10 cellular contexts compared by ENCODE assay signal in the genomic region with DNA sequence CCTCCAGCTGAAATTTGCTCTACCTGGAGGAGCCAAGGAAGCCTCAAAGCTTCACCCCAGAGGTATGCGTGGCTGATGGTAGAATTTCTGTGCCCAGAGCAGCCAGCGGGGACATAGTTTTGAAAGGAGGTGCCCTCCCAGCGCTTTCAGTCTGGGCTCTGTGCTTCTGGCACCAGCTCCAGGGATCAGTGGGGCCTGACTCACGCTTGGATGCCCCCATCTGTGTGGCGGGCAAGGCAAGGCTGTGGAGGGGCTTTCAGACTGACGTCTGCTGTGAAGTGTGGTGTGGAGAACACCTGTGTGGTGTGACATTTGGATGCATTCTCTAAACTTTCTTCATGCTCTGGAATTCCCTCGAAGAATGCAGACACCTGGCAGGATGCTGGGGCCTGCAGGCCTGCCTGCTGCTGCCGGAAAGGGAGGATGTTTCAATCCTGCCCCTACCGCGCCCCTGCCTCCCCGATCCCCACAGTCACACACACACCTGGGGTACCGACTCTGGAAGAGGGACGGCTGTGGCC.
DNase-seq lines count a peak whose midpoint lies in the region; ATAC-seq and TF ChIP-seq lines count a peak whose summit lies in the region.
"Had no signal": no experiment of that assay in that cellular context is flagged by ENCODE, and none has a peak within 500 bp of the region (broad histone marks: within the 10 kb centered on the region; RNA-seq: fewer than 3 reads in every experiment).

No MANE protein-coding gene starts in this region.

- H3K23ac ChIP-seq in trophoblast cell (ENCODE audit: low read length): no peak overlapping the region

- no peak for TF ChIP-seq CTCF in DOHH2 (IDR thresholded peaks at IDR 0.05; ENCODE audit: low read depth, low read length, poor library complexity, severe bottlenecking)

- H3K4me1 ChIP-seq in DOHH2 (ENCODE audit: control insufficient read depth, low read length) (peaks cover 46% of the 10 kb centered on the region), trophoblast cell (ENCODE audit: control insufficient read depth in 1 of 2, insufficient read depth in 2 of 2, low read length in 2 of 2) (peaks cover 29 to 32% of the 10 kb centered on the region in 2 experiments)

- no peaks in the 10 kb centered on the region for H3K79me2 ChIP-seq in DOHH2 (ENCODE audit: control insufficient read depth, low read length)
- H3K79me2 ChIP-seq in trophoblast cell (ENCODE audit: control insufficient read depth, insufficient read depth, low read length, poor library complexity): no peaks in the 10 kb centered on the region

- H4K91ac ChIP-seq in trophoblast cell (ENCODE audit: low read depth, low read length): peak overlapping the region; percentile 76

- peaks cover 11% of the 10 kb centered on the region; the same call in 1 of the 2 replicates for H3F3A ChIP-seq in DOHH2 (ENCODE audit: control insufficient read depth, insufficient read depth)

- no peaks in the 10 kb centered on the region for H3K36me3 ChIP-seq in DOHH2 (ENCODE audit: control insufficient read depth, low read length)
- peaks cover 6% of the 10 kb centered on the region in 2 experiments for H3K36me3 ChIP-seq in trophoblast cell (ENCODE audit: control insufficient read depth in 1 of 2, insufficient read depth in 2 of 2, low read length in 2 of 2)

- H2BK5ac ChIP-seq in trophoblast cell (ENCODE audit: low read depth, low read length, poor library complexity): peak overlapping the region; percentile 57

- DNase-seq in NCI-H1694 (lab: John Stamatoyannopoulos, UW) (peak; percentile 3), dermis blood vessel endothelial cell (peak; percentile 47), trophoblast cell (peak; percentile 84 to 91)
- DNase-seq in activated naive CD4-positive, alpha-beta T cell treated with anti-CD3 and anti-CD28 coated beads, Interleukin-2, amount 50 U/mL, for 16 hours: no peak
- DNase-seq in stimulated activated CD4-positive, alpha-beta T cell treated with anti-CD3 and anti-CD28 coated beads, Interleukin-2, amount 100 ng/mL, for 24 hours: no peak
- DNase-seq in activated CD4-positive, alpha-beta T cell treated with anti-CD3 and anti-CD28 coated beads, Interleukin-2, amount 50 U/mL, for 4 hours: no peak
- DNase-seq: activated CD4-positive, alpha-beta T cell treated with anti-CD3 and anti-CD28 coated beads, Interleukin-2, amount 10 ng/mL, durations not matched to agents 24 days and 14 days had no signal

- no peak overlapping the region for H2AFZ ChIP-seq in trophoblast cell (ENCODE audit: insufficient read depth, low read length, poor library complexity)

- no peak for ATAC-seq in GM18867 (IDR thresholded peaks at IDR 0.05; ENCODE audit: unreplicated experiment)

- no peaks in the 10 kb centered on the region for H3K27me3 ChIP-seq in DOHH2 (ENCODE audit: control insufficient read depth, low read length)
- no peaks in the 10 kb centered on the region for H3K27me3 ChIP-seq in trophoblast cell (ENCODE audit: insufficient read depth, low read length)

- peak overlapping the region; percentile 34 for H4K8ac ChIP-seq in trophoblast cell (ENCODE audit: low read depth, low read length)

- H3K79me1 ChIP-seq in trophoblast cell (ENCODE audit: low read length): peaks cover 16% of the 10 kb centered on the region

- H3K4me2 ChIP-seq in DOHH2 (ENCODE audit: low read length) (peak overlapping the region; percentile 76), trophoblast cell (ENCODE audit: low read length) (peak overlapping the region; percentile 51)

- no peak overlapping the region for H3K14ac ChIP-seq in trophoblast cell (ENCODE audit: low read length)

- no peak overlapping the region for H3K4ac ChIP-seq in trophoblast cell (ENCODE audit: low read depth, low read length)

- peak overlapping the region; percentile 72 for H3K27ac ChIP-seq in DOHH2 (ENCODE audit: low read depth, low read length)
- H3K27ac ChIP-seq in trophoblast cell (ENCODE audit: low read depth, low read length): peak overlapping the region; percentile 91
- H3K27ac ChIP-seq: C4-2B had no signal

- H3K9me3 ChIP-seq in DOHH2 (ENCODE audit: control insufficient read depth, insufficient read depth, low read length): no peaks in the 10 kb centered on the region
- no peaks in the 10 kb centered on the region for H3K9me3 ChIP-seq in trophoblast cell (ENCODE audit: insufficient read depth, low read depth, low read length)

- WGBS in trophoblast cell (ENCODE audit: extremely low coverage, insufficient coverage, insufficient read length): no CpG with 5 or more reads among the region's 13 CpGs

- H4K12ac ChIP-seq in trophoblast cell (ENCODE audit: low read depth, low read length): no peak overlapping the region

- peak overlapping the region; percentile 49 for H3K18ac ChIP-seq in trophoblast cell (ENCODE audit: low read length)

- no peaks in the 10 kb centered on the region for H3K9me2 ChIP-seq in DOHH2 (replicated peaks; ENCODE audit: control insufficient read depth, low read length)

- peak overlapping the region; percentile 0 for H2BK12ac ChIP-seq in trophoblast cell (ENCODE audit: low read length)

- H3K9ac ChIP-seq in trophoblast cell (ENCODE audit: low read length): no peak overlapping the region

- H3K4me3 ChIP-seq in DOHH2 (ENCODE audit: low read length) (peak overlapping the region; percentile 55), trophoblast cell (ENCODE audit: low read depth, low read length) (no peak overlapping the region)

- peak overlapping the region; percentile 14 for H2AK5ac ChIP-seq in trophoblast cell (ENCODE audit: low read length)

- no peaks in the 10 kb centered on the region for H4K20me1 ChIP-seq in DOHH2 (ENCODE audit: control insufficient read depth, insufficient read depth, low read depth, low read length)

- peak overlapping the region; percentile 44 for H2BK120ac ChIP-seq in trophoblast cell (ENCODE audit: insufficient read depth, low read length, poor library complexity)

Comparison
In these comparisons a context has a peak if more than half of its experiments do, and no peak if none do; other contexts are left out.
1. DNase-seq: peak in NCI-H1694 (single experiment), dermis blood vessel endothelial cell (single experiment) and trophoblast cell (2 of 2); none in activated naive CD4-positive, alpha-beta T cell treated with anti-CD3 and anti-CD28 coated beads, Interleukin-2, amount 50 U/mL, for 16 hours (single experiment), stimulated activated CD4-positive, alpha-beta T cell treated with anti-CD3 and anti-CD28 coated beads, Interleukin-2, amount 100 ng/mL, for 24 hours (0 of 2) and activated CD4-positive, alpha-beta T cell treated with anti-CD3 and anti-CD28 coated beads, Interleukin-2, amount 50 U/mL, for 4 hours (0 of 2).